In genomic region chr17:79082311-79083190, GRCh38 we compare ENCODE assay signal across 9 cellular contexts. TPM values are rescaled to one million over a fixed set of nuclear protein-coding genes. Genes with fewer than 3 reads are reported as not detected.
DNase-seq lines count a peak whose midpoint lies in the region; ATAC-seq and TF ChIP-seq lines count a peak whose summit lies in the region.
"Had no signal": no experiment of that assay in that cellular context is flagged by ENCODE, and none has a peak within 500 bp of the region (broad histone marks: within the 10 kb centered on the region; RNA-seq: fewer than 3 reads in every experiment).

No MANE protein-coding gene starts in this region.

- H3K27ac ChIP-seq in coronary artery: no peak overlapping the region

- H3K4me3 ChIP-seq in WI38 (ENCODE audit: low read depth, low read length) (no peak overlapping the region), coronary artery (no peak overlapping the region)

- no peak overlapping the region for H3K4me3 Mint-ChIP-seq in type B pancreatic cell

- H3K27ac Mint-ChIP-seq in type B pancreatic cell: no peak overlapping the region

- DNase-seq in DMS53 (lab: John Stamatoyannopoulos, UW) (peak; percentile 72), LHCN-M2 (ENCODE audit: low read depth) (peak; percentile 14), coronary artery (ENCODE audit: low spot score) (no peak), lung microvascular endothelial cell (ENCODE audit: low read depth in 2 of 2) (peak; percentile 36 to 66), type B pancreatic cell (ENCODE audit: extremely low spot score, unreplicated experiment) (no peak), T1000 (lab: John Stamatoyannopoulos, UW) (no peak)

- no peaks in the 10 kb centered on the region for H3K9me3 Mint-ChIP-seq in type B pancreatic cell

- H3K27me3 Mint-ChIP-seq in type B pancreatic cell: no peaks in the 10 kb centered on the region

- no peak for ATAC-seq in GM19023 (IDR thresholded peaks at IDR 0.05; ENCODE audit: unreplicated experiment)

- TF ChIP-seq CTCF in WI38 (IDR thresholded peaks at IDR 0.05; ENCODE audit: low read depth, low read length) (peak; percentile 89), coronary artery (IDR thresholded peaks at IDR 0.05) (peak; percentile 84), type B pancreatic cell (conservative IDR thresholded peaks at IDR 0.05) (peak; percentile 89)

- H3K4me1 Mint-ChIP-seq in type B pancreatic cell (ENCODE audit: unreplicated experiment): no peaks in the 10 kb centered on the region

- H3K36me3 Mint-ChIP-seq in type B pancreatic cell: peaks cover 6% of the 10 kb centered on the region

RNA-seq across cellular contexts. Expression of gene ENGASE, which starts 7.9 kb away (rescaled TPM):
- total RNA-seq in LHCN-M2 (2014; rRNA removed): 7.6 and 11.7 TPM in 2 replicates
- 4.6 TPM for polyA plus RNA-seq in LHCN-M2 (2012)
- total RNA-seq in lung microvascular endothelial cell: 7.0 and 9.1 TPM in 2 replicates
- total RNA-seq in type B pancreatic cell (ENCODE audit: low replicate concordance): 45.0 and 72.6 TPM in 2 replicates

RNA-seq across cellular contexts. Expression of gene C1QTNF1, which starts 58.6 kb away (rescaled TPM):
- total RNA-seq in LHCN-M2 (2014; rRNA removed) (5.7 and 6.7 TPM in 2 replicates), lung microvascular endothelial cell (8.1 and 11.9 TPM in 2 replicates), type B pancreatic cell (ENCODE audit: low replicate concordance) (8.7 and 9.4 TPM in 2 replicates)
- polyA plus RNA-seq in LHCN-M2 (2012): 3.9 TPM
- total RNA-seq: T-helper 1 cell treated with Interleukin-12 subunit alpha and Interleukin-12 subunit beta and Interleukin-4 antibody, amounts not matched to agents 30 ng/mL and 1 ng/mL, for 36 hours had no signal

Comparison
In these comparisons a context has a peak if more than half of its experiments do, and no peak if none do; other contexts are left out.
1. DNase-seq: peak in DMS53 (single experiment), LHCN-M2 (single experiment) and lung microvascular endothelial cell (2 of 2); none in coronary artery (single experiment), type B pancreatic cell (single experiment) and T1000 (single experiment).
2. Peak in every context shown above with its lines, with median percentiles within 50 percentile points of each other: CTCF ChIP-seq.